26 cellular contexts compared by ENCODE assay signal in genomic region chr3:125080077-125080476, GRCh38.
"Had no signal": no experiment of that assay in that cellular context is flagged by ENCODE, and none has a peak within 500 bp of the region (broad histone marks: within the 10 kb centered on the region; RNA-seq: fewer than 3 reads in every experiment).

No MANE protein-coding gene starts in this region.

- H3K9me3 ChIP-seq: left ventricle myocardium inferior, mucosa of descending colon, pancreas, prostate gland, sigmoid colon, upper lobe of right lung had no signal

- H3K4me3 ChIP-seq: left ventricle myocardium inferior, mucosa of descending colon, pancreas, prostate gland, sigmoid colon, upper lobe of right lung had no signal

- H3K36me3 Mint-ChIP-seq: activated CD4-positive, alpha-beta memory T cell treated with anti-CD3 and anti-CD28 coated beads for 36 hours; activated naive CD4-positive, alpha-beta T cell treated with anti-CD3 and anti-CD28 coated beads, Interleukin-2, amount 10 ng/mL, durations not matched to agents 7 days and 5 days; stimulated activated memory B cell treated with anti-CD40 and anti-IgM and Interleukin-4, amounts not matched to agents 10 μg/mL and 1 μg/mL and 100 μg/mL, for 72 hours had no signal

- H3K27ac ChIP-seq: left ventricle myocardium inferior, pancreas, prostate gland, sigmoid colon, upper lobe of right lung had no signal

- DNase-seq: activated CD4-positive, alpha-beta memory T cell treated with anti-CD3 and anti-CD28 coated beads for 36 hours; activated CD4-positive, alpha-beta T cell treated with anti-CD3 and anti-CD28 coated beads, Interleukin-2, amount 10 ng/mL, durations not matched to agents 24 days and 14 days; activated CD4-positive, CD25-positive, alpha-beta regulatory T cell treated with anti-CD3 and anti-CD28 coated beads, Interleukin-2, amount 50 U/mL, for 72 hours; activated CD8-positive, alpha-beta memory T cell treated with anti-CD3 and anti-CD28 coated beads, Interleukin-2, amount 50 U/mL, for 4 hours; activated gamma-delta T cell; activated naive CD4-positive, alpha-beta T cell treated with anti-CD3 and anti-CD28 coated beads, Interleukin-2, amount 10 ng/mL, durations not matched to agents 7 days and 5 days; activated T-cell treated with anti-CD3 and anti-CD28 coated beads, Interleukin-2, amount 50 U/mL, for 1 hour; amygdala; caudate nucleus; cortex of kidney; effector memory CD8-positive, alpha-beta T cell; erythroblast; left ventricle myocardium inferior; mucosa of descending colon; pancreas; retina; sigmoid colon; small intestine; stimulated activated CD4-positive, alpha-beta T cell treated with anti-CD3 and anti-CD28 coated beads, Interleukin-4, amount 100 ng/mL, for 24 hours; stimulated activated naive CD8-positive, alpha-beta T cell treated with anti-CD3 and anti-CD28 coated beads, Interleukin-15, amount 100 ng/mL, for 72 hours; substantia nigra; upper lobe of right lung had no signal

- H3K4me3 Mint-ChIP-seq: activated CD4-positive, alpha-beta memory T cell treated with anti-CD3 and anti-CD28 coated beads for 36 hours; activated CD4-positive, alpha-beta T cell treated with anti-CD3 and anti-CD28 coated beads, Interleukin-2, amount 10 ng/mL, durations not matched to agents 24 days and 14 days; activated naive CD4-positive, alpha-beta T cell treated with anti-CD3 and anti-CD28 coated beads, Interleukin-2, amount 10 ng/mL, durations not matched to agents 7 days and 5 days; activated T-helper 1 cell treated with anti-CD3 and anti-CD28 coated beads, Interleukin-12 subunit alpha, Interleukin-12 subunit beta, Interleukin-2, Interleukin-4 antibody, amounts not matched to agents 30 ng/mL and 10 ng/mL and 1 ng/mL, durations not matched to agents 14 hours and 24 hours and 36 hours; effector memory CD8-positive, alpha-beta T cell; stimulated activated memory B cell treated with anti-CD40 and anti-IgM and Interleukin-4, amounts not matched to agents 10 μg/mL and 1 μg/mL and 100 μg/mL, for 72 hours; stimulated activated naive CD8-positive, alpha-beta T cell treated with anti-CD3 and anti-CD28 coated beads, Interleukin-15, amount 100 ng/mL, for 72 hours; T-helper 1 cell treated with Interleukin-12 subunit alpha and Interleukin-12 subunit beta and Interleukin-4 antibody, amounts not matched to agents 30 μg/mL and 1 μg/mL, for 36 hours had no signal

- H3K27ac Mint-ChIP-seq: activated CD4-positive, alpha-beta memory T cell treated with anti-CD3 and anti-CD28 coated beads for 36 hours; activated CD4-positive, alpha-beta T cell treated with anti-CD3 and anti-CD28 coated beads, Interleukin-2, amount 10 ng/mL, durations not matched to agents 24 days and 14 days; activated naive CD4-positive, alpha-beta T cell treated with anti-CD3 and anti-CD28 coated beads, Interleukin-2, amount 10 ng/mL, durations not matched to agents 7 days and 5 days; activated T-helper 1 cell treated with anti-CD3 and anti-CD28 coated beads, Interleukin-12 subunit alpha, Interleukin-12 subunit beta, Interleukin-2, Interleukin-4 antibody, amounts not matched to agents 30 ng/mL and 10 ng/mL and 1 ng/mL, durations not matched to agents 14 hours and 24 hours and 36 hours; effector memory CD8-positive, alpha-beta T cell; stimulated activated memory B cell treated with anti-CD40 and anti-IgM and Interleukin-4, amounts not matched to agents 10 μg/mL and 1 μg/mL and 100 μg/mL, for 72 hours; stimulated activated naive CD8-positive, alpha-beta T cell treated with anti-CD3 and anti-CD28 coated beads, Interleukin-15, amount 100 ng/mL, for 72 hours; T-helper 1 cell treated with Interleukin-12 subunit alpha and Interleukin-12 subunit beta and Interleukin-4 antibody, amounts not matched to agents 30 μg/mL and 1 μg/mL, for 36 hours had no signal

- H3K27me3 Mint-ChIP-seq: stimulated activated memory B cell treated with anti-CD40 and anti-IgM and Interleukin-4, amounts not matched to agents 10 μg/mL and 1 μg/mL and 100 μg/mL, for 72 hours had no signal

- H3K36me3 ChIP-seq: left ventricle myocardium inferior, prostate gland, sigmoid colon, upper lobe of right lung had no signal

- H3K9me3 Mint-ChIP-seq: activated CD4-positive, alpha-beta memory T cell treated with anti-CD3 and anti-CD28 coated beads for 36 hours; activated CD4-positive, alpha-beta T cell treated with anti-CD3 and anti-CD28 coated beads, Interleukin-2, amount 10 ng/mL, durations not matched to agents 24 days and 14 days; activated naive CD4-positive, alpha-beta T cell treated with anti-CD3 and anti-CD28 coated beads, Interleukin-2, amount 10 ng/mL, durations not matched to agents 7 days and 5 days; activated T-helper 1 cell treated with anti-CD3 and anti-CD28 coated beads, Interleukin-12 subunit alpha, Interleukin-12 subunit beta, Interleukin-2, Interleukin-4 antibody, amounts not matched to agents 30 ng/mL and 10 ng/mL and 1 ng/mL, durations not matched to agents 14 hours and 24 hours and 36 hours; effector memory CD8-positive, alpha-beta T cell; stimulated activated memory B cell treated with anti-CD40 and anti-IgM and Interleukin-4, amounts not matched to agents 10 μg/mL and 1 μg/mL and 100 μg/mL, for 72 hours; stimulated activated naive CD8-positive, alpha-beta T cell treated with anti-CD3 and anti-CD28 coated beads, Interleukin-15, amount 100 ng/mL, for 72 hours; T-helper 1 cell treated with Interleukin-12 subunit alpha and Interleukin-12 subunit beta and Interleukin-4 antibody, amounts not matched to agents 30 μg/mL and 1 μg/mL, for 36 hours had no signal

- H3K4me1 ChIP-seq: pancreas, prostate gland, sigmoid colon, upper lobe of right lung had no signal

- H3K27me3 ChIP-seq: pancreas, sigmoid colon, upper lobe of right lung had no signal

- ATAC-seq: effector memory CD8-positive, alpha-beta T cell; mucosa of descending colon; pancreas; stimulated activated memory B cell treated with anti-CD40 and anti-IgM and Interleukin-4, amounts not matched to agents 10 μg/mL and 1 μg/mL and 100 μg/mL, for 72 hours; stimulated activated naive CD8-positive, alpha-beta T cell treated with anti-CD3 and anti-CD28 coated beads, Interleukin-15, amount 100 ng/mL, for 72 hours; upper lobe of right lung had no signal
